ENCODE assay signal across 25 cellular contexts in genomic region chrX:133248177-133248576, GRCh38. TPM values are rescaled to one million over a fixed set of nuclear protein-coding genes. Genes with fewer than 3 reads are reported as not detected.
"Had no signal": no experiment of that assay in that cellular context is flagged by ENCODE, and none has a peak within 500 bp of the region (broad histone marks: within the 10 kb centered on the region; RNA-seq: fewer than 3 reads in every experiment).

No MANE protein-coding gene starts in this region.

- H3K36me3 ChIP-seq: MG63, SJSA1 had no signal

- H3K27ac ChIP-seq: SJSA1, SK-N-MC had no signal

- H3K4me3 ChIP-seq: MG63, SJSA1, SK-N-MC had no signal

- H3K9me3 ChIP-seq: MG63, SJSA1 had no signal

- DNase-seq: IMR-90, Karpas-422, KG1, MG63, NCI-H1092, NCI-H1105 treated with DMSO at 0.1 percent for 48 hours, NCI-H1417 treated with DMSO at 0.1 percent for 48 hours, NCI-H146, NCI-H1694 treated with DMSO at 0.1 percent for 48 hours, NCI-H1930, NCI-H2081, NCI-H2107, NCI-H2227 treated with DMSO at 0.1 percent for 48 hours, NCI-H524, NCI-H69, NCI-H774, Right ventricle myocardium superior, RPMI8226, SIG-M5, SW 1271 had no signal

- H3K27me3 ChIP-seq: MG63, SJSA1 had no signal

- H3K4me1 ChIP-seq: SJSA1 had no signal

RNA-seq across cellular contexts. Expression of gene TFDP3, which starts 30.0 kb away (rescaled TPM):
- total RNA-seq: HepG2, HT1080, IMR-90, NCI-H460, Right ventricle myocardium superior, SJSA1 had no signal
- polyA plus RNA-seq: HepG2, IMR-90 had no signal
